In the genomic region with DNA sequence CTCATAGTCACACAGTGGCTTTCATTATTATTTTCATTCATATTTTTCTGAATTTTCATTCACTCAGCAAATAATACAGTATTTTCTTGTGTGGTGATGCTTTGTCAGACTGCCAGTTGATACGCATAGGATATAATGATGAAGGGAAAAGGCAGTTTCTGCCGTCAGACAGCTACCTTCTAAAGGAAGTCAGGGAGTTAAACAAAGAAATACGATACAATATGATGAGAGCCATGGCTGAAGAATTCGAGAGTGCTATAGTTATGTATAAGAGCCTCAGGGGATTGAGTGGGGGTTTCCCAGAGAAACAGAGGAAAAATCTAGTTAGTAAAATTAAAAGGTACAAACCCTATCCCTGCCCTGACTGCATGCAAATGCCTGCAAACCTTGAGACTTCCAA, we compare ENCODE assay signal across 24 cellular contexts.
A peak's percentile ranks its signal among the peaks of the same experiment; 100 is the strongest.
DNase-seq lines count a peak whose midpoint lies in the region; ATAC-seq and TF ChIP-seq lines count a peak whose summit lies in the region.
"Had no signal": no experiment of that assay in that cellular context is flagged by ENCODE, and none has a peak within 500 bp of the region (broad histone marks: within the 10 kb centered on the region; RNA-seq: fewer than 3 reads in every experiment).

No MANE protein-coding gene starts in this region.

- H4K20me1 ChIP-seq in neural progenitor cell (ENCODE audit: low read depth): no peaks in the 10 kb centered on the region

- H3K9me3 ChIP-seq in HUES48 (ENCODE audit: control insufficient read depth, insufficient read depth, low read length): no peaks in the 10 kb centered on the region
- no peaks in the 10 kb centered on the region for H3K9me3 ChIP-seq in neural progenitor cell (ENCODE audit: low read depth)
- H3K9me3 ChIP-seq: Peyer's patch had no signal

- H3K36me3 Mint-ChIP-seq in WTC11: no peaks in the 10 kb centered on the region
- no peaks in the 10 kb centered on the region for H3K36me3 Mint-ChIP-seq in neural progenitor cell

- H3K27ac ChIP-seq in HUES48 (ENCODE audit: low read depth, low read length) (no peak overlapping the region), neural progenitor cell (no peak overlapping the region)
- H3K27ac ChIP-seq: GM23248, Peyer's patch had no signal

- H3K9me3 Mint-ChIP-seq in WTC11 (peaks cover 5% of the 10 kb centered on the region), neural progenitor cell (peaks cover 7% of the 10 kb centered on the region)

- CTCF ChIA-PET in WTC11 (lab: Charles Lee): interaction anchor here (0.6 kb wide), 1 partner anchor 22 kb away, joined by 3 read pairs; no protein-coding TSS in a partner anchor

- H2AFZ ChIP-seq in neural progenitor cell (replicated peaks): peak overlapping the region; percentile 94
- H2AFZ ChIP-seq: GM23248 had no signal

- no peaks in the 10 kb centered on the region for H3F3A ChIP-seq in neural progenitor cell (ENCODE audit: low read depth)

- H3K4me3 ChIP-seq in HUES48 (ENCODE audit: low read depth, low read length) (no peak overlapping the region), neural progenitor cell (no peak overlapping the region)
- H3K4me3 ChIP-seq: GM23248, Peyer's patch had no signal

- H3K27me3 Mint-ChIP-seq in WTC11 (ENCODE audit: low read depth): no peaks in the 10 kb centered on the region
- peaks cover 3% of the 10 kb centered on the region for H3K27me3 Mint-ChIP-seq in neural progenitor cell (ENCODE audit: insufficient read depth, low read depth)

- no peak overlapping the region for H3K4me3 Mint-ChIP-seq in WTC11
- H3K4me3 Mint-ChIP-seq in neural progenitor cell: no peak overlapping the region

- POLR2A ChIA-PET in WTC11 (lab: Charles Lee): no interaction called here

- no peak overlapping the region for H3K4me2 ChIP-seq in neural progenitor cell

- H3K27ac Mint-ChIP-seq in WTC11 (peak overlapping the region; percentile 83), neural progenitor cell (peak overlapping the region; percentile 16)

- peaks cover 16% of the 10 kb centered on the region for H3K4me1 ChIP-seq in HUES48 (ENCODE audit: control insufficient read depth, insufficient read depth, low read length)
- H3K4me1 ChIP-seq in neural progenitor cell: no peaks in the 10 kb centered on the region
- H3K4me1 ChIP-seq: Peyer's patch had no signal

- DNase-seq in NCI-H2107 treated with DMSO at 0.1 percent for 48 hours (lab: John Stamatoyannopoulos, UW; ENCODE audit: unreplicated experiment) (peak; percentile 18), NCI-H2107 (lab: John Stamatoyannopoulos, UW) (no peak), WTC11 (ENCODE audit: low spot score) (no peak), neural progenitor cell (ENCODE audit: low spot score) (no peak), NCI-H226 (no peak)
- DNase-seq: 8988T, Calu3, DMS79 treated with DMSO at 0.1 percent for 48 hours, GF-D8, GM23248, IMR-90, KG1, MM.1S, NCI-H187, NCI-H2081 treated with DMSO at 0.1 percent for 48 hours, NCI-H526, OCI-M1, Peyer's patch, SHP77 treated with DMSO at 0.1 percent for 48 hours, T-helper 1 cell had no signal

- no peaks in the 10 kb centered on the region for H3K79me2 ChIP-seq in neural progenitor cell (ENCODE audit: low read depth)

- H3K36me3 ChIP-seq in HUES48 (ENCODE audit: control insufficient read depth, insufficient read depth, low read length) (no peaks in the 10 kb centered on the region), neural progenitor cell (no peaks in the 10 kb centered on the region)
- H3K36me3 ChIP-seq: Peyer's patch had no signal

- TF ChIP-seq CTCF in WTC11 (IDR thresholded peaks at IDR 0.05) (no peak), neural progenitor cell (IDR thresholded peaks at IDR 0.05) (no peak)

- H3K9ac ChIP-seq in HUES48 (ENCODE audit: low read depth, low read length) (0 out of 2 replicates have a peak overlapping the region, but pooled peaks have one; percentile 20), neural progenitor cell (no peak overlapping the region)
- H3K9ac ChIP-seq: GM23248 had no signal

- ATAC-seq in WTC11: peak; percentile 63
- ATAC-seq in GM18909 (IDR thresholded peaks at IDR 0.05; ENCODE audit: poor library complexity, unreplicated experiment): no peak
- no peak for ATAC-seq in GM19328 (IDR thresholded peaks at IDR 0.05; ENCODE audit: unreplicated experiment)
- ATAC-seq: HCT116 had no signal

- no peaks in the 10 kb centered on the region for H3K27me3 ChIP-seq in HUES48 (ENCODE audit: control insufficient read depth, insufficient read depth, low read length)
- H3K27me3 ChIP-seq in neural progenitor cell: no peaks in the 10 kb centered on the region
- H3K27me3 ChIP-seq: Peyer's patch had no signal

- H3K4me1 Mint-ChIP-seq in WTC11 (peaks cover 22% of the 10 kb centered on the region), neural progenitor cell (peaks cover 20% of the 10 kb centered on the region)

TF ChIP-seq in WTC11, 78 proteins besides CTCF, POLR2A, EP300 and RAD21 (continues in another document):
- TF ChIP-seq, protein P1, sequence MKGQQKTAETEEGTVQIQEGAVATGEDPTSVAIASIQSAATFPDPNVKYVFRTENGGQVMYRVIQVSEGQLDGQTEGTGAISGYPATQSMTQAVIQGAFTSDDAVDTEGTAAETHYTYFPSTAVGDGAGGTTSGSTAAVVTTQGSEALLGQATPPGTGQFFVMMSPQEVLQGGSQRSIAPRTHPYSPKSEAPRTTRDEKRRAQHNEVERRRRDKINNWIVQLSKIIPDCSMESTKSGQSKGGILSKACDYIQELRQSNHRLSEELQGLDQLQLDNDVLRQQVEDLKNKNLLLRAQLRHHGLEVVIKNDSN (CRISPR knock-in tag; IDR thresholded peaks at IDR 0.05): no peak
- TF ChIP-seq FOXJ3 (CRISPR knock-in tag; IDR thresholded peaks at IDR 0.05; ENCODE audit: borderline replicate concordance): no peak
- TF ChIP-seq, protein P2, sequence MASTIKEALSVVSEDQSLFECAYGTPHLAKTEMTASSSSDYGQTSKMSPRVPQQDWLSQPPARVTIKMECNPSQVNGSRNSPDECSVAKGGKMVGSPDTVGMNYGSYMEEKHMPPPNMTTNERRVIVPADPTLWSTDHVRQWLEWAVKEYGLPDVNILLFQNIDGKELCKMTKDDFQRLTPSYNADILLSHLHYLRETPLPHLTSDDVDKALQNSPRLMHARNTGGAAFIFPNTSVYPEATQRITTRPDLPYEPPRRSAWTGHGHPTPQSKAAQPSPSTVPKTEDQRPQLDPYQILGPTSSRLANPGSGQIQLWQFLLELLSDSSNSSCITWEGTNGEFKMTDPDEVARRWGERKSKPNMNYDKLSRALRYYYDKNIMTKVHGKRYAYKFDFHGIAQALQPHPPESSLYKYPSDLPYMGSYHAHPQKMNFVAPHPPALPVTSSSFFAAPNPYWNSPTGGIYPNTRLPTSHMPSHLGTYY (CRISPR knock-in tag; IDR thresholded peaks at IDR 0.05): no peak
- TF ChIP-seq, protein P3, sequence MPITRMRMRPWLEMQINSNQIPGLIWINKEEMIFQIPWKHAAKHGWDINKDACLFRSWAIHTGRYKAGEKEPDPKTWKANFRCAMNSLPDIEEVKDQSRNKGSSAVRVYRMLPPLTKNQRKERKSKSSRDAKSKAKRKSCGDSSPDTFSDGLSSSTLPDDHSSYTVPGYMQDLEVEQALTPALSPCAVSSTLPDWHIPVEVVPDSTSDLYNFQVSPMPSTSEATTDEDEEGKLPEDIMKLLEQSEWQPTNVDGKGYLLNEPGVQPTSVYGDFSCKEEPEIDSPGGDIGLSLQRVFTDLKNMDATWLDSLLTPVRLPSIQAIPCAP (CRISPR knock-in tag; IDR thresholded peaks at IDR 0.05): no peak
- TF ChIP-seq, protein P4, sequence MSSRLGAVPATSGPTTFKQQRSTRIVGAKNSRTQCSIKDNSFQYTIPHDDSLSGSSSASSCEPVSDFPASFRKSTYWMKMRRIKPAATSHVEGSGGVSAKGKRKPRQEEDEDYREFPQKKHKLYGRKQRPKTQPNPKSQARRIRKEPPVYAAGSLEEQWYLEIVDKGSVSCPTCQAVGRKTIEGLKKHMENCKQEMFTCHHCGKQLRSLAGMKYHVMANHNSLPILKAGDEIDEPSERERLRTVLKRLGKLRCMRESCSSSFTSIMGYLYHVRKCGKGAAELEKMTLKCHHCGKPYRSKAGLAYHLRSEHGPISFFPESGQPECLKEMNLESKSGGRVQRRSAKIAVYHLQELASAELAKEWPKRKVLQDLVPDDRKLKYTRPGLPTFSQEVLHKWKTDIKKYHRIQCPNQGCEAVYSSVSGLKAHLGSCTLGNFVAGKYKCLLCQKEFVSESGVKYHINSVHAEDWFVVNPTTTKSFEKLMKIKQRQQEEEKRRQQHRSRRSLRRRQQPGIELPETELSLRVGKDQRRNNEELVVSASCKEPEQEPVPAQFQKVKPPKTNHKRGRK (CRISPR knock-in tag; IDR thresholded peaks at IDR 0.05; ENCODE audit: borderline replicate concordance): no peak
- TF ChIP-seq, protein P5, sequence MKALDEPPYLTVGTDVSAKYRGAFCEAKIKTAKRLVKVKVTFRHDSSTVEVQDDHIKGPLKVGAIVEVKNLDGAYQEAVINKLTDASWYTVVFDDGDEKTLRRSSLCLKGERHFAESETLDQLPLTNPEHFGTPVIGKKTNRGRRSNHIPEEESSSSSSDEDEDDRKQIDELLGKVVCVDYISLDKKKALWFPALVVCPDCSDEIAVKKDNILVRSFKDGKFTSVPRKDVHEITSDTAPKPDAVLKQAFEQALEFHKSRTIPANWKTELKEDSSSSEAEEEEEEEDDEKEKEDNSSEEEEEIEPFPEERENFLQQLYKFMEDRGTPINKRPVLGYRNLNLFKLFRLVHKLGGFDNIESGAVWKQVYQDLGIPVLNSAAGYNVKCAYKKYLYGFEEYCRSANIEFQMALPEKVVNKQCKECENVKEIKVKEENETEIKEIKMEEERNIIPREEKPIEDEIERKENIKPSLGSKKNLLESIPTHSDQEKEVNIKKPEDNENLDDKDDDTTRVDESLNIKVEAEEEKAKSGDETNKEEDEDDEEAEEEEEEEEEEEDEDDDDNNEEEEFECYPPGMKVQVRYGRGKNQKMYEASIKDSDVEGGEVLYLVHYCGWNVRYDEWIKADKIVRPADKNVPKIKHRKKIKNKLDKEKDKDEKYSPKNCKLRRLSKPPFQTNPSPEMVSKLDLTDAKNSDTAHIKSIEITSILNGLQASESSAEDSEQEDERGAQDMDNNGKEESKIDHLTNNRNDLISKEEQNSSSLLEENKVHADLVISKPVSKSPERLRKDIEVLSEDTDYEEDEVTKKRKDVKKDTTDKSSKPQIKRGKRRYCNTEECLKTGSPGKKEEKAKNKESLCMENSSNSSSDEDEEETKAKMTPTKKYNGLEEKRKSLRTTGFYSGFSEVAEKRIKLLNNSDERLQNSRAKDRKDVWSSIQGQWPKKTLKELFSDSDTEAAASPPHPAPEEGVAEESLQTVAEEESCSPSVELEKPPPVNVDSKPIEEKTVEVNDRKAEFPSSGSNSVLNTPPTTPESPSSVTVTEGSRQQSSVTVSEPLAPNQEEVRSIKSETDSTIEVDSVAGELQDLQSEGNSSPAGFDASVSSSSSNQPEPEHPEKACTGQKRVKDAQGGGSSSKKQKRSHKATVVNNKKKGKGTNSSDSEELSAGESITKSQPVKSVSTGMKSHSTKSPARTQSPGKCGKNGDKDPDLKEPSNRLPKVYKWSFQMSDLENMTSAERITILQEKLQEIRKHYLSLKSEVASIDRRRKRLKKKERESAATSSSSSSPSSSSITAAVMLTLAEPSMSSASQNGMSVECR (CRISPR knock-in tag; IDR thresholded peaks at IDR 0.05; ENCODE audit: borderline replicate concordance): no peak
- no peak for TF ChIP-seq SMAD4 (CRISPR knock-in tag; IDR thresholded peaks at IDR 0.05)
